Comparison of ENCODE assay signal across 15 cellular contexts in genomic region chr2:207285451-207285771, GRCh38.
A peak's percentile ranks its signal among the peaks of the same experiment; 100 is the strongest.
DNase-seq lines count a peak whose midpoint lies in the region; ATAC-seq and TF ChIP-seq lines count a peak whose summit lies in the region.
"Had no signal": no experiment of that assay in that cellular context is flagged by ENCODE, and none has a peak within 500 bp of the region (broad histone marks: within the 10 kb centered on the region; RNA-seq: fewer than 3 reads in every experiment).

No MANE protein-coding gene starts in this region.

- no peaks in the 10 kb centered on the region for H3K36me3 ChIP-seq in Loucy (ENCODE audit: insufficient read depth, low read length)
- H3K36me3 ChIP-seq: colonic mucosa, left lung, upper lobe of left lung had no signal

- peaks cover 39% of the 10 kb centered on the region for H3K4me1 ChIP-seq in Loucy (ENCODE audit: insufficient read depth, low read length, poor library complexity, severe bottlenecking)
- H3K4me1 ChIP-seq: colonic mucosa had no signal

- H3K4me2 ChIP-seq in Loucy (ENCODE audit: low read depth, low read length, poor library complexity, severe bottlenecking), result peak overlapping the region; percentile 63

- TF ChIP-seq CTCF in Loucy (conservative IDR thresholded peaks at IDR 0.05; ENCODE audit: low read length) (no peak), fibroblast of villous mesenchyme (IDR thresholded peaks at IDR 0.05; ENCODE audit: insufficient read depth, low read depth, low read length) (no peak)

- H3K9me2 ChIP-seq in Loucy (replicated peaks; ENCODE audit: low read depth, low read length), result no peaks in the 10 kb centered on the region

- ATAC-seq in GM18511 (IDR thresholded peaks at IDR 0.05; ENCODE audit: unreplicated experiment) (peak; percentile 38), GM18520 (IDR thresholded peaks at IDR 0.05; ENCODE audit: unreplicated experiment) (no peak), HG02588 (IDR thresholded peaks at IDR 0.05; ENCODE audit: unreplicated experiment) (no peak)
- ATAC-seq: left lung had no signal

- H3K79me2 ChIP-seq in Loucy (ENCODE audit: insufficient read depth, low read length), result no peaks in the 10 kb centered on the region

- H2AFZ ChIP-seq in Loucy (ENCODE audit: low read length), result no peak overlapping the region

- H3K27me3 ChIP-seq in Loucy (ENCODE audit: insufficient read depth, low read length, poor library complexity, severe bottlenecking), result no peaks in the 10 kb centered on the region
- H3K27me3 ChIP-seq: colonic mucosa, left lung, upper lobe of left lung had no signal

- DNase-seq in DMS79 treated with DMSO at 0.1 percent for 48 hours (lab: John Stamatoyannopoulos, UW), result peak; percentile 40
- no peak for DNase-seq in DMS79 (lab: John Stamatoyannopoulos, UW)
- DNase-seq in fibroblast of villous mesenchyme (ENCODE audit: low read depth), result peak; percentile 25
- no peak for DNase-seq in epidermal melanocyte (ENCODE audit: insufficient read length, low spot score)
- DNase-seq: colonic mucosa; DMS53; left lung; NCI-H345; SHP77 treated with DMSO at 0.1 percent for 48 hours; stimulated activated naive CD8-positive, alpha-beta T cell treated with anti-CD3 and anti-CD28 coated beads, Interleukin-15, Interleukin-2, amounts not matched to agents 100 U/mL and 50 U/mL, for 24 hours; upper lobe of left lung had no signal

- no peak overlapping the region for H3K9ac ChIP-seq in Loucy (ENCODE audit: low read depth, low read length, poor library complexity, severe bottlenecking)

- H3K9me3 ChIP-seq in Loucy (ENCODE audit: insufficient read depth, low read depth, low read length), result no peaks in the 10 kb centered on the region
- H3K9me3 ChIP-seq: colonic mucosa, left lung, upper lobe of left lung had no signal

- H3F3A ChIP-seq in Loucy (ENCODE audit: low read depth), result no peaks in the 10 kb centered on the region; the same call in 1 of the 2 replicates

- H4K20me1 ChIP-seq in Loucy (ENCODE audit: insufficient read depth, low read length, poor library complexity, severe bottlenecking), result no peaks in the 10 kb centered on the region

- H3K4me3 ChIP-seq in Loucy (ENCODE audit: low read length, poor library complexity, severe bottlenecking), result peak overlapping the region; percentile 24
- H3K4me3 ChIP-seq in fibroblast of villous mesenchyme (ENCODE audit: low read depth, low read length), result no peak overlapping the region
- H3K4me3 ChIP-seq: colonic mucosa, left lung, upper lobe of left lung had no signal

Comparison
In these comparisons a context has a peak if more than half of its experiments do, and no peak if none do; other contexts are left out.
1. DNase-seq: peak in DMS79 treated with DMSO at 0.1 percent for 48 hours (single experiment) and fibroblast of villous mesenchyme (single experiment); none in DMS79 (single experiment) and epidermal melanocyte (single experiment).